9 cellular contexts compared by ENCODE assay signal in the genomic region with DNA sequence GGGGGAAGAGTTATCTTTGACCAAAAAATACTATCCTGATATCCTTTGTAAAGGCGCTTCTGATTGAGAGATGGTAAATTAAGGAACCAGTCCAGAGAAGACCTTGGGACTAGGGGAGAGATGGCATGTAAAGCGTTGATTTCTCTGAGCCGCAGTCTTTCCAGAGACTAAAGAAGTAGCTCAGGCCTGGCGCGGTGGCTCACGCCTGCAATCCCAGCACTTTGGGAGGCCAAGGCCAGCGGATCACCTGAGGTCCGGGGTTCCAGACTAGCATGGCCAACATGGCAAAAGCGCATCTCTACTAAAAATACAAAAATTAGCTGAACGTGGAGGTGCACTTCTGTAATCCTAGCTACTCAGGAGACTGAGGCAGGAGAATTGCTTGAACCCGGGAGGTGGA. TPM values are rescaled to one million over a fixed set of nuclear protein-coding genes. Genes with fewer than 3 reads are reported as not detected.
A peak's percentile ranks its signal among the peaks of the same experiment; 100 is the strongest.
DNase-seq lines count a peak whose midpoint lies in the region; ATAC-seq, FAIRE-seq and TF ChIP-seq lines count a peak whose summit lies in the region.
"Had no signal": no experiment of that assay in that cellular context is flagged by ENCODE, and none has a peak within 500 bp of the region (broad histone marks: within the 10 kb centered on the region; RNA-seq: fewer than 3 reads in every experiment).

No MANE protein-coding gene starts in this region.

- no peak for FAIRE-seq in urothelium cell line (lab: Jason Lieb, UNC)

- TF ChIP-seq CTCF in GM06990 (IDR thresholded peaks at IDR 0.05; ENCODE audit: insufficient read depth, low read length, poor library complexity, severe bottlenecking) (no peak), esophagus squamous epithelium (IDR thresholded peaks at IDR 0.05) (no peak), psoas muscle (IDR thresholded peaks at IDR 0.05) (no peak)

- H3K27ac ChIP-seq in SJCRH30 (no peak overlapping the region), esophagus squamous epithelium (peak overlapping the region in 3 of 4 donors; percentile 90 to 100 (median 99)), psoas muscle (peak overlapping the region; percentile 100)

- DNase-seq in GM06990 (ENCODE audit: extremely low read depth, insufficient read length) = no peak
- no peak for DNase-seq in SJCRH30
- DNase-seq in esophagus squamous epithelium (lab: John Stamatoyannopoulos, UW) = no peak
- DNase-seq in psoas muscle = no peak
- no peak for DNase-seq in iPS-NIHi7 (ENCODE audit: extremely low spot score)
- no peak for DNase-seq in SHP77 (lab: John Stamatoyannopoulos, UW)
- no peak for DNase-seq in urothelium cell line (ENCODE audit: low spot score)
- no peak for DNase-seq in germinal center (ENCODE audit: low spot score)

- H3K36me3 ChIP-seq in GM06990 (ENCODE audit: control insufficient read depth, insufficient read depth, low read length) (no peaks in the 10 kb centered on the region), SJCRH30 (no peaks in the 10 kb centered on the region), esophagus squamous epithelium (no peaks in the 10 kb centered on the region), psoas muscle (ENCODE audit: insufficient read depth in 1 of 2, low read depth in 1 of 2) (peaks cover 0 to 14% of the 10 kb centered on the region in 2 donors)
- H3K36me3 ChIP-seq: adrenal gland had no signal

- no peak for ATAC-seq in psoas muscle

- no peak for TF ChIP-seq POLR2A in esophagus squamous epithelium (IDR thresholded peaks at IDR 0.05)

- H3K4me3 ChIP-seq in GM06990 (replicated peaks; ENCODE audit: low read depth, low read length) = peak overlapping the region; percentile 96
- H3K4me3 ChIP-seq in SJCRH30 = peak overlapping the region; percentile 100
- peak overlapping the region; percentile 86 to 94 (median 91) for H3K4me3 ChIP-seq in esophagus squamous epithelium
- peak overlapping the region; percentile 100 for H3K4me3 ChIP-seq in psoas muscle

- H3K4me1 ChIP-seq in SJCRH30 = peaks cover 5% of the 10 kb centered on the region; the same call in 1 of the 2 replicates
- peaks cover 40 to 77% (median 41%) of the 10 kb centered on the region in 3 donors for H3K4me1 ChIP-seq in esophagus squamous epithelium
- peaks cover 44% of the 10 kb centered on the region for H3K4me1 ChIP-seq in psoas muscle

- H3K9me3 ChIP-seq in SJCRH30 (replicated peaks) (no peaks in the 10 kb centered on the region), esophagus squamous epithelium (no peaks in the 10 kb centered on the region), psoas muscle (no peaks in the 10 kb centered on the region)
- H3K9me3 ChIP-seq: adrenal gland had no signal

- no peaks in the 10 kb centered on the region for H3K27me3 ChIP-seq in GM06990 (replicated peaks; ENCODE audit: control insufficient read depth, insufficient read depth, low read length)
- H3K27me3 ChIP-seq in SJCRH30 = no peaks in the 10 kb centered on the region
- H3K27me3 ChIP-seq in esophagus squamous epithelium = no peaks in the 10 kb centered on the region
- H3K27me3 ChIP-seq in psoas muscle (ENCODE audit: insufficient read depth in 3 of 3, low read length in 2 of 3) = no peaks in the 10 kb centered on the region
- H3K27me3 ChIP-seq: adrenal gland had no signal

- WGBS in esophagus squamous epithelium, 2 donors = 86 to 94% methylated on average over 8 to 11 of the region's 11 CpGs
- 88 to 90% (median 89%) methylated on average over 11 of the region's 11 CpGs for WGBS in psoas muscle, 3 donors

- intact Hi-C loops in esophagus squamous epithelium (cut with DNase I) = no loop called here
- intact Hi-C loops in psoas muscle (cut with DNase I) = loop anchor here in 1 of 2 donors (10.0 kb wide), 1 partner anchor 387 kb away; the partner anchor contains the start of gene ESRP2

RNA-seq across cellular contexts. Expression of gene CENPT, which starts 0.6 kb away (rescaled TPM):
- total RNA-seq in SJCRH30 (2014; rRNA removed; shearing (Covaris generic)) = 15.4 and 18.8 TPM in 2 replicates
- 10 to 100 TPM; 12.3 to 42.7 (median 19.6) TPM for total RNA-seq in esophagus squamous epithelium
- 10 to 100 TPM; 17.2 to 26.4 (median 19.2) TPM for total RNA-seq in psoas muscle
- polyA plus RNA-seq in psoas muscle = 10 to 100 TPM; 13.8 to 19.9 (median 19.9) TPM

RNA-seq across cellular contexts. Expression of gene NUTF2, which starts 1.4 kb away (rescaled TPM):
- total RNA-seq in SJCRH30 (2014; rRNA removed; shearing (Covaris generic)) = 164 and 177 TPM in 2 replicates
- total RNA-seq in esophagus squamous epithelium (10 to 100 TPM; 41.4 to 85.1 (median 63.7) TPM), psoas muscle (100 to 1,000 TPM in 2 of 4 donors, 10 to 100 TPM in 2; 77.4 to 104 (median 96.8) TPM)
- polyA plus RNA-seq in psoas muscle = 100 to 1,000 TPM; 129 to 170 (median 134) TPM

RNA-seq across cellular contexts. Expression of gene THAP11, which starts 6.0 kb away (rescaled TPM):
- total RNA-seq in SJCRH30 (2014; rRNA removed; shearing (Covaris generic)) = 24.8 and 27.1 TPM in 2 replicates
- 10 to 100 TPM; 35.8 to 48.8 (median 42.1) TPM for total RNA-seq in esophagus squamous epithelium
- total RNA-seq in psoas muscle = 10 to 100 TPM; 30.2 to 37.8 (median 35.0) TPM
- polyA plus RNA-seq in psoas muscle = 10 to 100 TPM; 31.9 to 78.6 (median 35.0) TPM

RNA-seq across cellular contexts. Expression of gene EDC4, which starts 24.7 kb away (rescaled TPM):
- 40.9 and 43.5 TPM in 2 replicates for total RNA-seq in SJCRH30 (2014; rRNA removed; shearing (Covaris generic))
- 10 to 100 TPM; 26.5 to 46.9 (median 37.0) TPM for total RNA-seq in esophagus squamous epithelium
- 10 to 100 TPM; 33.8 to 52.1 (median 42.1) TPM for total RNA-seq in psoas muscle
- 10 to 100 TPM; 21.1 to 32.2 (median 23.8) TPM for polyA plus RNA-seq in psoas muscle

RNA-seq across cellular contexts. Expression of gene NRN1L, which starts 36.6 kb away (rescaled TPM):
- not detected in 2 replicates for total RNA-seq in SJCRH30 (2014; rRNA removed; shearing (Covaris generic))
- under 1 TPM in 2 of 4 donors, not detected in 2; 0.57 to 0.99 TPM for total RNA-seq in esophagus squamous epithelium
- total RNA-seq in psoas muscle = 1 to 10 TPM in 1 of 4 donors, under 1 TPM in 1, not detected in 2; 0.77 to 1.1 TPM
- under 1 TPM; 0.23 to 0.38 (median 0.37) TPM for polyA plus RNA-seq in psoas muscle
